In genomic region chr12:9669534-9669933, GRCh38 we compare ENCODE assay signal across 9 cellular contexts. TPM values are rescaled to one million over a fixed set of nuclear protein-coding genes. Genes with fewer than 3 reads are reported as not detected.
DNase-seq lines count a peak whose midpoint lies in the region; ATAC-seq, FAIRE-seq and TF ChIP-seq lines count a peak whose summit lies in the region.
"Had no signal": no experiment of that assay in that cellular context is flagged by ENCODE, and none has a peak within 500 bp of the region (broad histone marks: within the 10 kb centered on the region; RNA-seq: fewer than 3 reads in every experiment).

TSS of gene CLEC2D (plus strand) at chr12:9669713. CDS start at chr12:9669735, 22 bp downstream.

- peak; percentile 27 for ATAC-seq in GM18909 (IDR thresholded peaks at IDR 0.05; ENCODE audit: poor library complexity, unreplicated experiment)
- peak; percentile 39 for ATAC-seq in HG02938 (IDR thresholded peaks at IDR 0.05; ENCODE audit: unreplicated experiment)

- H3K36me3 ChIP-seq in small intestine (ENCODE audit: control insufficient read depth in 2 of 2, insufficient read depth in 2 of 2, low read length in 2 of 2), result no peaks in the 10 kb centered on the region
- no peaks in the 10 kb centered on the region; the same call in 1 of the 2 replicates for H3K36me3 ChIP-seq in WERI-Rb-1

- DNase-seq in activated CD4-positive, alpha-beta memory T cell treated with anti-CD3 and anti-CD28 coated beads for 36 hours, result peak; percentile 73
- peak; percentile 46 for DNase-seq in small intestine
- no peak for DNase-seq in NCI-H1930 (lab: John Stamatoyannopoulos, UW)
- DNase-seq in WERI-Rb-1, result no peak
- no peak for DNase-seq in GM19240 (ENCODE audit: insufficient read length, low spot score)
- DNase-seq in OCI-M1 (lab: John Stamatoyannopoulos, UW), result no peak

- intact Hi-C loops in activated CD4-positive, alpha-beta memory T cell treated with anti-CD3 and anti-CD28 coated beads for 36 hours (cut with micrococcal nuclease), result loop anchor here (1.0 to 2.0 kb wide), 4 partner anchors 19 to 197 kb away; partner anchors contain the start of gene CD69

- FAIRE-seq in small intestine (lab: Jason Lieb, UNC), result no peak

- peaks cover 46% of the 10 kb centered on the region for H3K4me1 Mint-ChIP-seq in activated CD4-positive, alpha-beta memory T cell treated with anti-CD3 and anti-CD28 coated beads for 36 hours (ENCODE audit: low read depth)
- H3K4me1 Mint-ChIP-seq: brain had no signal

- H3K27me3 ChIP-seq in small intestine (ENCODE audit: control insufficient read depth in 2 of 2, insufficient read depth in 2 of 2, low read length in 2 of 2) (no peaks in the 10 kb centered on the region), WERI-Rb-1 (ENCODE audit: insufficient read depth, low read depth, severe bottlenecking) (no peaks in the 10 kb centered on the region)

- no peak for TF ChIP-seq CTCF in WERI-Rb-1 (IDR thresholded peaks at IDR 0.05; ENCODE audit: low read depth, low read length)

- H3K36me3 Mint-ChIP-seq in activated CD4-positive, alpha-beta memory T cell treated with anti-CD3 and anti-CD28 coated beads for 36 hours, result peaks cover 68% of the 10 kb centered on the region

- peak within 1 kb of the TSS in 1 of 2 donors; percentile 45 for H3K4me3 ChIP-seq in small intestine (ENCODE audit: low read depth in 1 of 2, low read length in 2 of 2)
- H3K4me3 ChIP-seq in WERI-Rb-1 (ENCODE audit: low read depth, low read length), result no peak within 1 kb of the TSS

- POLR2A ChIA-PET in activated CD4-positive, alpha-beta memory T cell treated with anti-CD3 and anti-CD28 coated beads for 36 hours (lab: Charles Lee), result interaction anchor here (0.6 to 13.8 kb wide), 19 partner anchors 9 to 313 kb away, joined by 3 to 471 read pairs (median 7); partner anchors contain the start of gene CD69

- H3K27ac ChIP-seq in small intestine (ENCODE audit: low read depth in 1 of 2, low read length in 1 of 2) (peak within 1 kb of the TSS; percentile 32 to 64), WERI-Rb-1 (no peak within 1 kb of the TSS)

- peak within 1 kb of the TSS; percentile 93 for H3K4me3 Mint-ChIP-seq in activated CD4-positive, alpha-beta memory T cell treated with anti-CD3 and anti-CD28 coated beads for 36 hours
- H3K4me3 Mint-ChIP-seq: brain had no signal

- 68 to 86% (median 71%) methylated on average over 4 of the region's 4 CpGs for WGBS in small intestine, 3 donors

- H3K27me3 Mint-ChIP-seq in activated CD4-positive, alpha-beta memory T cell treated with anti-CD3 and anti-CD28 coated beads for 36 hours, result no peaks in the 10 kb centered on the region
- H3K27me3 Mint-ChIP-seq: brain had no signal

- H3K9me3 ChIP-seq in small intestine (ENCODE audit: control insufficient read depth, low read depth), result no peaks in the 10 kb centered on the region
- H3K9me3 ChIP-seq in WERI-Rb-1 (ENCODE audit: severe bottlenecking), result no peaks in the 10 kb centered on the region

- no peaks in the 10 kb centered on the region for H3K9me3 Mint-ChIP-seq in activated CD4-positive, alpha-beta memory T cell treated with anti-CD3 and anti-CD28 coated beads for 36 hours
- H3K9me3 Mint-ChIP-seq: brain had no signal

- H3K4me1 ChIP-seq in small intestine (ENCODE audit: control insufficient read depth in 2 of 2, insufficient read depth in 1 of 2, low read depth in 1 of 2, low read length in 1 of 2), result no peaks in the 10 kb centered on the region

- peak within 1 kb of the TSS; percentile 98 for H3K27ac Mint-ChIP-seq in activated CD4-positive, alpha-beta memory T cell treated with anti-CD3 and anti-CD28 coated beads for 36 hours
- H3K27ac Mint-ChIP-seq: brain had no signal

- CTCF ChIA-PET in activated CD4-positive, alpha-beta memory T cell treated with anti-CD3 and anti-CD28 coated beads for 36 hours (lab: Charles Lee), result interaction anchor here (0.6 to 2.6 kb wide), 10 partner anchors 14 to 673 kb away, joined by 3 to 13 read pairs (median 5); partner anchors contain the start of gene CD69

RNA-seq across cellular contexts. Expression of gene CLEC2D, which starts in this region (rescaled TPM):
- total RNA-seq in activated CD4-positive, alpha-beta memory T cell treated with anti-CD3 and anti-CD28 coated beads for 36 hours, result 100 to 1,000 TPM; 191 to 199 TPM
- polyA plus RNA-seq in small intestine, result 1 to 10 TPM in 2 of 3 donors, under 1 TPM in 1; 0.67 to 2.4 (median 2.0) TPM

Comparison
In these comparisons a context has a peak if more than half of its experiments do, and no peak if none do; other contexts are left out.
1. DNase-seq: peak in activated CD4-positive, alpha-beta memory T cell treated with anti-CD3 and anti-CD28 coated beads for 36 hours (single experiment) and small intestine (single experiment); none in NCI-H1930 (0 of 2), WERI-Rb-1 (single experiment), GM19240 (single experiment) and OCI-M1 (single experiment).